Comparison of ENCODE assay signal across 25 cellular contexts in genomic region chrX:70001269-70001668, GRCh38. TPM values are rescaled to one million over a fixed set of nuclear protein-coding genes. Genes with fewer than 3 reads are reported as not detected.
"Had no signal": no experiment of that assay in that cellular context is flagged by ENCODE, and none has a peak within 500 bp of the region (broad histone marks: within the 10 kb centered on the region; RNA-seq: fewer than 3 reads in every experiment).

No MANE protein-coding gene starts in this region.

- H3K4me3 ChIP-seq: ascending aorta, breast epithelium, sigmoid colon, thoracic aorta, upper lobe of right lung had no signal

- H3K27me3 ChIP-seq: ascending aorta, neutrophil, sigmoid colon, upper lobe of right lung had no signal

- DNase-seq: activated CD4-positive, alpha-beta T cell treated with anti-CD3 and anti-CD28 coated beads, Interleukin-2, amount 50 U/mL, for 1 hour; activated CD8-positive, alpha-beta memory T cell treated with anti-CD3 and anti-CD28 coated beads for 24 hours; activated CD8-positive, alpha-beta memory T cell treated with anti-CD3 and anti-CD28 coated beads, Interleukin-2, amount 50 U/mL, for 48 hours; activated gamma-delta T cell; activated T-cell treated with anti-CD3 and anti-CD28 coated beads, Interleukin-2, amount 50 U/mL, for 72 hours; effector CD8-positive, alpha-beta T cell; foreskin fibroblast; hippocampal formation; islet precursor cell; sigmoid colon; stimulated activated CD4-positive, alpha-beta T cell treated with anti-CD3 and anti-CD28 coated beads, Interleukin-4, amount 100 ng/mL, for 4 hours; upper lobe of right lung had no signal

- H3K9me3 ChIP-seq: ascending aorta, neutrophil, sigmoid colon, thoracic aorta, upper lobe of right lung had no signal

- H3K4me1 ChIP-seq: ascending aorta, breast epithelium, parathyroid adenoma, sigmoid colon, upper lobe of right lung had no signal

- H3K27ac ChIP-seq: ascending aorta, breast epithelium, neutrophil, parathyroid adenoma, sigmoid colon, thoracic aorta, upper lobe of right lung had no signal

- ATAC-seq: activated CD4-positive, CD25-positive, alpha-beta regulatory T cell treated with anti-CD3 and anti-CD28 coated beads, Interleukin-2, amount 50 U/mL, for 24 hours; activated T-cell treated with anti-CD3 and anti-CD28 coated beads, Interleukin-2, amount 50 U/mL, for 72 hours; esophagus mucosa; natural killer cell treated with Interleukin-12 subunit alpha and Interleukin-12 subunit beta and Interleukin-15 and Interleukin-18, amount 100 ng/mL, for 72 hours; stimulated activated memory B cell treated with anti-CD40 and anti-IgM and Interleukin-4, amounts not matched to agents 10 μg/mL and 1 μg/mL and 100 μg/mL, for 72 hours; upper lobe of right lung had no signal

RNA-seq across cellular contexts. Expression of gene AWAT2, which starts 48.5 kb away (rescaled TPM):
- total RNA-seq: activated T-cell treated with anti-CD3 and anti-CD28 coated beads, Interleukin-2, amount 50 U/mL, for 72 hours; ascending aorta; breast epithelium; chondrocyte; esophagus mucosa; glomerular endothelial cell; mesothelial cell of epicardium; natural killer cell treated with Interleukin-12 subunit alpha and Interleukin-12 subunit beta and Interleukin-15 and Interleukin-18, amount 100 ng/mL, for 72 hours; sigmoid colon; thoracic aorta had no signal
- polyA plus RNA-seq: adipose tissue had no signal
